Comparison of ENCODE assay signal across 20 cellular contexts in genomic region chr2:240373289-240373885, GRCh38.
A peak's percentile ranks its signal among the peaks of the same experiment; 100 is the strongest.
DNase-seq lines count a peak whose midpoint lies in the region; ATAC-seq, FAIRE-seq and TF ChIP-seq lines count a peak whose summit lies in the region.
"Had no signal": no experiment of that assay in that cellular context is flagged by ENCODE, and none has a peak within 500 bp of the region (broad histone marks: within the 10 kb centered on the region; RNA-seq: fewer than 3 reads in every experiment).

No MANE protein-coding gene starts in this region.

- DNase-seq in SJCRH30: no peak
- no peak for DNase-seq in lower lobe of right lung
- DNase-seq in GM12892 (ENCODE audit: insufficient read length): no peak
- DNase-seq in activated CD4-positive, alpha-beta memory T cell treated with anti-CD3 and anti-CD28 coated beads for 36 hours: no peak
- DNase-seq: activated CD4-positive, alpha-beta T cell treated with anti-CD3 and anti-CD28 coated beads, Interleukin-2, amount 50 U/mL, for 48 hours; activated effector memory CD4-positive, alpha-beta T cell treated with anti-CD3 and anti-CD28 coated beads, Interleukin-2, amount 50 U/mL, for 16 hours; activated naive CD8-positive, alpha-beta T cell treated with anti-CD3 and anti-CD28 coated beads, Interleukin-2, amount 50 U/mL, for 24 hours; CD8-positive, alpha-beta T cell; DMS153; GF-D8; KG1; NCI-H2227 treated with DMSO at 0.1 percent for 48 hours; NCI-H82; stimulated activated CD4-positive, alpha-beta T cell treated with anti-CD3 and anti-CD28 coated beads, Interleukin-12 subunit alpha, Interleukin-12 subunit beta, amount 100 ng/mL, for 4 hours; substantia nigra had no signal

- no peaks in the 10 kb centered on the region for H3K27me3 ChIP-seq in ACC112 (ENCODE audit: insufficient read depth, low read length)
- no peaks in the 10 kb centered on the region for H3K27me3 ChIP-seq in SJCRH30
- no peaks in the 10 kb centered on the region for H3K27me3 ChIP-seq in lower lobe of right lung (ENCODE audit: low read depth)
- no peaks in the 10 kb centered on the region for H3K27me3 ChIP-seq in skeletal muscle tissue (ENCODE audit: control insufficient read depth in 3 of 3, insufficient read depth in 3 of 3, low read length in 3 of 3)
- H3K27me3 ChIP-seq: foreskin keratinocyte had no signal

- H3K4me1 Mint-ChIP-seq in activated CD4-positive, alpha-beta memory T cell treated with anti-CD3 and anti-CD28 coated beads for 36 hours (ENCODE audit: low read depth): no peaks in the 10 kb centered on the region
- H3K4me1 Mint-ChIP-seq: activated naive CD8-positive, alpha-beta T cell treated with anti-CD3 and anti-CD28 coated beads, Interleukin-2, amount 50 U/mL, for 24 hours had no signal

- H3K27ac Mint-ChIP-seq in activated CD4-positive, alpha-beta memory T cell treated with anti-CD3 and anti-CD28 coated beads for 36 hours: no peak overlapping the region
- H3K27ac Mint-ChIP-seq: activated naive CD8-positive, alpha-beta T cell treated with anti-CD3 and anti-CD28 coated beads, Interleukin-2, amount 50 U/mL, for 24 hours; CD8-positive, alpha-beta T cell had no signal

- intact Hi-C loops in lower lobe of right lung (cut with DNase I): no loop called here
- intact Hi-C loops in activated CD4-positive, alpha-beta memory T cell treated with anti-CD3 and anti-CD28 coated beads for 36 hours (cut with micrococcal nuclease): no loop called here

- H3K27ac ChIP-seq in ACC112 (ENCODE audit: low read depth, low read length) (peak overlapping the region; percentile 76), SJCRH30 (peak overlapping the region; percentile 70), lower lobe of right lung (peak overlapping the region; percentile 68), skeletal muscle tissue (ENCODE audit: low read depth, low read length) (peak overlapping the region; percentile 76)
- H3K27ac ChIP-seq: foreskin keratinocyte had no signal

- H3K4me3 ChIP-seq in ACC112 (ENCODE audit: low read depth, low read length) (no peak overlapping the region), SJCRH30 (no peak overlapping the region), lower lobe of right lung (no peak overlapping the region), skeletal muscle tissue (ENCODE audit: low read length in 3 of 3) (no peak overlapping the region)

- no peaks in the 10 kb centered on the region for H3K9me3 Mint-ChIP-seq in activated CD4-positive, alpha-beta memory T cell treated with anti-CD3 and anti-CD28 coated beads for 36 hours
- H3K9me3 Mint-ChIP-seq: activated naive CD8-positive, alpha-beta T cell treated with anti-CD3 and anti-CD28 coated beads, Interleukin-2, amount 50 U/mL, for 24 hours; CD8-positive, alpha-beta T cell had no signal

- H3K4me3 Mint-ChIP-seq in activated CD4-positive, alpha-beta memory T cell treated with anti-CD3 and anti-CD28 coated beads for 36 hours: no peak overlapping the region
- H3K4me3 Mint-ChIP-seq: activated naive CD8-positive, alpha-beta T cell treated with anti-CD3 and anti-CD28 coated beads, Interleukin-2, amount 50 U/mL, for 24 hours; CD8-positive, alpha-beta T cell had no signal

- H3K9me3 ChIP-seq in SJCRH30 (replicated peaks) (no peaks in the 10 kb centered on the region), lower lobe of right lung (no peaks in the 10 kb centered on the region), skeletal muscle tissue (ENCODE audit: control insufficient read depth in 3 of 3, low read length in 3 of 3) (no peaks in the 10 kb centered on the region)

- H2AFZ ChIP-seq in ACC112 (ENCODE audit: low read length, unreplicated experiment): no peak overlapping the region

- H3K36me3 ChIP-seq in ACC112 (ENCODE audit: insufficient read depth, low read length) (no peaks in the 10 kb centered on the region), SJCRH30 (no peaks in the 10 kb centered on the region), lower lobe of right lung (no peaks in the 10 kb centered on the region), skeletal muscle tissue (ENCODE audit: control insufficient read depth in 3 of 3, insufficient read depth in 3 of 3, low read length in 3 of 3) (no peaks in the 10 kb centered on the region)

- TF ChIP-seq POLR2A in GM12892 (IDR thresholded peaks at IDR 0.05; ENCODE audit: low read depth, low read length): no peak

- H3K27me3 Mint-ChIP-seq in activated CD4-positive, alpha-beta memory T cell treated with anti-CD3 and anti-CD28 coated beads for 36 hours: peaks cover 2% of the 10 kb centered on the region
- H3K27me3 Mint-ChIP-seq: activated naive CD8-positive, alpha-beta T cell treated with anti-CD3 and anti-CD28 coated beads, Interleukin-2, amount 50 U/mL, for 24 hours had no signal

- POLR2A ChIA-PET in activated CD4-positive, alpha-beta memory T cell treated with anti-CD3 and anti-CD28 coated beads for 36 hours (lab: Charles Lee): no interaction called here

- CTCF ChIA-PET in activated CD4-positive, alpha-beta memory T cell treated with anti-CD3 and anti-CD28 coated beads for 36 hours (lab: Charles Lee): no interaction called here

- no peaks in the 10 kb centered on the region for H3K79me2 ChIP-seq in ACC112 (ENCODE audit: control insufficient read depth, insufficient read depth, low read length, unreplicated experiment)

- TF ChIP-seq CTCF in lower lobe of right lung (IDR thresholded peaks at IDR 0.05): no peak

- FAIRE-seq in GM12892 (lab: Jason Lieb, UNC): no peak

- peaks cover 30% of the 10 kb centered on the region for H3K4me1 ChIP-seq in ACC112 (ENCODE audit: control insufficient read depth, insufficient read depth, low read length, unreplicated experiment)
- H3K4me1 ChIP-seq in SJCRH30: peaks cover 53% of the 10 kb centered on the region
- H3K4me1 ChIP-seq in lower lobe of right lung: peaks cover 24% of the 10 kb centered on the region
- H3K4me1 ChIP-seq in skeletal muscle tissue (ENCODE audit: control insufficient read depth in 3 of 3, insufficient read depth in 3 of 3, low read length in 3 of 3): peaks cover 42 to 59% (median 59%) of the 10 kb centered on the region in 3 donors

- no peaks in the 10 kb centered on the region for H3K36me3 Mint-ChIP-seq in activated CD4-positive, alpha-beta memory T cell treated with anti-CD3 and anti-CD28 coated beads for 36 hours
- H3K36me3 Mint-ChIP-seq: CD8-positive, alpha-beta T cell had no signal

- no peak for ATAC-seq in lower lobe of right lung
- no peak for ATAC-seq in HG03045 (IDR thresholded peaks at IDR 0.05; ENCODE audit: unreplicated experiment)
- no peak for ATAC-seq in GM19351 (IDR thresholded peaks at IDR 0.05; ENCODE audit: unreplicated experiment)
- ATAC-seq: activated naive CD8-positive, alpha-beta T cell treated with anti-CD3 and anti-CD28 coated beads, Interleukin-2, amount 50 U/mL, for 24 hours; CD8-positive, alpha-beta T cell had no signal

- peak overlapping the region in 2 of 3 donors; percentile 45 to 74 for H3K9ac ChIP-seq in skeletal muscle tissue (ENCODE audit: low read depth in 1 of 3, low read length in 3 of 3)
